In the genomic region with DNA sequence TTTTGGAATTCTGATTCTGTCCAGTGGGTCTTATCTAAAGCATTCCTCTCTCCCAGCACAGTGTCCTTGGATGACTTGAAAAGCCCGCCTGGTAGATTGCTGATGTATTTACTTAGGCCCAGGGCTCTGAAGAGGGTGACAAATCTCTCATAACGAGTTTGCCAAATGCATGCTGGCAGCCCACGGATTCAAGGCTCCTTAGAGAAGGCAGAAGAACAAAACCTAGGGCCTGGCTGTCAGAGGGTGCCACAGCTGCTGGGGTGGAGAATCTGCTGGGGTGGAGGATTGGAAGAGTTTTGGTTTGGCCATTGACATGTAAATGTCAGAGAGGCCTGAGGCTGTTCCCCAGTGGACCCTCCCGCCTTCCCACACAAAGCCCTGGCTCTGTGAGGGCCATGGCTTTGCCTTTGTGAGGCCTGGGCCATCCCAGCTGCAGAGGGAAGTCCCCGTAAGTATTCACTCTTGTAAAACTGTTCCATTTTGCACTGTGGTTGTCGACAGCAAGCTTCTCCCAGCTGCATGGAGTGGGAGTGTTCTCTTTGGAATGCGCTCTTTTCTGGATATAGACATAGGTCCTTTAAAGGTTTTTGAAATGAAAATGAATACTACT, we compare ENCODE assay signal across 12 cellular contexts. TPM values are rescaled to one million over a fixed set of nuclear protein-coding genes. Genes with fewer than 3 reads are reported as not detected.
DNase-seq lines count a peak whose midpoint lies in the region; ATAC-seq, FAIRE-seq and TF ChIP-seq lines count a peak whose summit lies in the region.
"Had no signal": no experiment of that assay in that cellular context is flagged by ENCODE, and none has a peak within 500 bp of the region (broad histone marks: within the 10 kb centered on the region; RNA-seq: fewer than 3 reads in every experiment).

No MANE protein-coding gene starts in this region.

- DNase-seq in DMS53 (lab: John Stamatoyannopoulos, UW) (peak; percentile 41), DMS53 treated with DMSO at 0.1 percent for 48 hours (lab: John Stamatoyannopoulos, UW; ENCODE audit: unreplicated experiment) (no peak), K562 (ENCODE audit: extremely low read depth in 1 of 4, low spot score in 3 of 4) (no peak), iPS-NIHi7 (ENCODE audit: extremely low spot score) (peak; percentile 82), testis (peak; percentile 52), NOMO-1 (lab: John Stamatoyannopoulos, UW; ENCODE audit: unreplicated experiment in 2 of 2) (no peak)
- no peak for DNase-seq in activated CD4-positive, alpha-beta T cell treated with anti-CD3 and anti-CD28 coated beads for 4 hours
- DNase-seq in central memory CD4-positive, alpha-beta T cell: no peak
- DNase-seq: dermis blood vessel endothelial cell had no signal

- H3K4me1 ChIP-seq in K562 (replicated peaks in 1 of 2; ENCODE audit: control insufficient read depth in 2 of 2, insufficient read depth in 2 of 2, low read length in 2 of 2) (no peaks in the 10 kb centered on the region), testis (peaks cover 24% of the 10 kb centered on the region)
- H3K4me1 ChIP-seq: prostate gland had no signal

- POLR2A ChIA-PET in K562 (lab: Yijun Ruan, JAX): interaction anchor here (0.6 to 1.4 kb wide), 2 partner anchors 11 to 66 kb away, joined by 3 to 4 read pairs; no protein-coding TSS in a partner anchor

- peak; percentile 34; the same call in 1 of the 3 replicates for ATAC-seq in K562

- TF ChIP-seq CTCF in K562 (IDR thresholded peaks at IDR 0.05 in 2 of 3, conservative IDR thresholded peaks at IDR 0.05 in 1 of 3; ENCODE audit: insufficient read depth in 2 of 3, low read depth in 1 of 3, low read length in 3 of 3) (no peak), testis (IDR thresholded peaks at IDR 0.05) (no peak)

- H3K36me3 ChIP-seq in K562 (ENCODE audit: control insufficient read depth, insufficient read depth, low read length) (no peaks in the 10 kb centered on the region), testis (ENCODE audit: low read depth, missing control alignments) (no peaks in the 10 kb centered on the region)
- H3K36me3 ChIP-seq: prostate gland had no signal

- intact Hi-C loops in K562 (cut with micrococcal nuclease): no loop called here
- intact Hi-C loops in testis (cut with DNase I; ENCODE audit: low total_unique reads): no loop called here

- no peak for TF ChIP-seq POLR2A in K562 (conservative IDR thresholded peaks at IDR 0.05)
- TF ChIP-seq POLR2A in testis (IDR thresholded peaks at IDR 0.05): no peak

- TF ChIP-seq EP300 in K562 (IDR thresholded peaks at IDR 0.05; ENCODE audit: low read length): no peak

- H3K27me3 ChIP-seq in K562 (ENCODE audit: control insufficient read depth in 2 of 2, insufficient read depth in 2 of 2, low read length in 2 of 2): peaks cover 2 to 21% of the 10 kb centered on the region in 2 experiments; a peak in 3 of 5 replicates
- H3K27me3 ChIP-seq in testis: no peaks in the 10 kb centered on the region

- no TSS peak for BruUV-seq in K562 (replicated peaks; lab: Mats Ljungman, UMichigan)

- H2AFZ ChIP-seq in K562 (ENCODE audit: low read depth, low read length): no peak overlapping the region

- no peaks in the 10 kb centered on the region for H3K9me3 ChIP-seq in K562 (replicated peaks; ENCODE audit: control insufficient read depth, insufficient read depth, low read depth, low read length)
- no peaks in the 10 kb centered on the region for H3K9me3 ChIP-seq in testis
- H3K9me3 ChIP-seq: prostate gland had no signal

- WGBS in K562 (ENCODE audit: insufficient coverage, low coverage, missing lambda C conversion rate): 1% methylated on average over 7 of the region's 7 CpGs
- WGBS in testis, 2 donors: 33% methylated on average over 7 of the region's 7 CpGs

- H3K79me2 ChIP-seq in K562 (ENCODE audit: control insufficient read depth, insufficient read depth, low read length): no peaks in the 10 kb centered on the region

- no peaks in the 10 kb centered on the region for H3K9me1 ChIP-seq in K562 (ENCODE audit: control insufficient read depth, insufficient read depth, low read length)

- H3K27ac ChIP-seq in K562 (ENCODE audit: extremely low read depth, low read depth, low read length) (no peak overlapping the region), testis (peak overlapping the region; percentile 32)
- H3K27ac ChIP-seq: 22Rv1, HL-60, prostate gland had no signal

- no peak for TF ChIP-seq RAD21 in K562 (CRISPR knock-in tag; conservative IDR thresholded peaks at IDR 0.05 in 1 of 2, IDR thresholded peaks at IDR 0.05 in 1 of 2)

- in situ Hi-C loops in K562 (cut with MboI): no loop called here

- H3K4me3 ChIP-seq in K562: no peak overlapping the region
- H3K4me3 ChIP-seq in testis: no peak overlapping the region
- H3K4me3 ChIP-seq: prostate gland had no signal

- no peak overlapping the region for H3K9ac ChIP-seq in K562 (ENCODE audit: insufficient read depth in 1 of 2, low read depth in 2 of 2, low read length in 2 of 2)

- H3K4me2 ChIP-seq in K562 (ENCODE audit: insufficient read depth, low read length): no peak overlapping the region

- no peaks in the 10 kb centered on the region for H4K20me1 ChIP-seq in K562 (replicated peaks; ENCODE audit: control insufficient read depth, insufficient read depth, low read length)

- CTCF ChIA-PET in K562 (lab: Yijun Ruan, JAX; ENCODE audit: low intra/inter-chr PET ratio): no interaction called here

- FAIRE-seq in K562 (lab: Jason Lieb, UNC): no peak

TF ChIP-seq in K562, 482 proteins besides CTCF, POLR2A, EP300 and RAD21:
- TF ChIP-seq, protein P1, sequence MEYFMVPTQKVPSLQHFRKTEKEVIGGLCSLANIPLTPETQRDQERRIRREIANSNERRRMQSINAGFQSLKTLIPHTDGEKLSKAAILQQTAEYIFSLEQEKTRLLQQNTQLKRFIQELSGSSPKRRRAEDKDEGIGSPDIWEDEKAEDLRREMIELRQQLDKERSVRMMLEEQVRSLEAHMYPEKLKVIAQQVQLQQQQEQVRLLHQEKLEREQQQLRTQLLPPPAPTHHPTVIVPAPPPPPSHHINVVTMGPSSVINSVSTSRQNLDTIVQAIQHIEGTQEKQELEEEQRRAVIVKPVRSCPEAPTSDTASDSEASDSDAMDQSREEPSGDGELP (CRISPR knock-in tag; IDR thresholded peaks at IDR 0.05; ENCODE audit: borderline replicate concordance): no peak
- TF ChIP-seq, protein P2, sequence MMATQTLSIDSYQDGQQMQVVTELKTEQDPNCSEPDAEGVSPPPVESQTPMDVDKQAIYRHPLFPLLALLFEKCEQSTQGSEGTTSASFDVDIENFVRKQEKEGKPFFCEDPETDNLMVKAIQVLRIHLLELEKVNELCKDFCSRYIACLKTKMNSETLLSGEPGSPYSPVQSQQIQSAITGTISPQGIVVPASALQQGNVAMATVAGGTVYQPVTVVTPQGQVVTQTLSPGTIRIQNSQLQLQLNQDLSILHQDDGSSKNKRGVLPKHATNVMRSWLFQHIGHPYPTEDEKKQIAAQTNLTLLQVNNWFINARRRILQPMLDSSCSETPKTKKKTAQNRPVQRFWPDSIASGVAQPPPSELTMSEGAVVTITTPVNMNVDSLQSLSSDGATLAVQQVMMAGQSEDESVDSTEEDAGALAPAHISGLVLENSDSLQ (IDR thresholded peaks at IDR 0.05): no peak
TF ChIP-seq in K562: peak in this region for 0.

RNA-seq across cellular contexts. Expression of a gene that starts 50.3 kb away (rescaled TPM):
- 0.26 TPM in 1 of 2 replicates, not detected in the other for total RNA-seq in K562 (2011; cell fraction: chromatin; rRNA removed; ENCODE audit: low replicate concordance)
- total RNA-seq in K562 (2011; cell fraction: nucleolus; rRNA removed): not detected in 2 replicates
- not detected in 2 replicates for total RNA-seq in K562 (2011; cell fraction: nucleoplasm; rRNA removed)
- not detected in 2 replicates for total RNA-seq in K562 (2014; rRNA removed)
- total RNA-seq in K562 (2014; rRNA removed; fragmentation: Illumina TruSeq; extraction: Trizol): 0.22 TPM in 1 of 2 replicates, not detected in the other
- total RNA-seq in K562 (2015; rRNA removed; fragmentation: Illumina TruSeq; extraction: Trizol): not detected in 2 replicates
- 0.13 TPM in 1 of 2 replicates, not detected in the other for total RNA-seq in K562 (2021)
- 0.08 and 0.23 TPM in 2 replicates for polyA plus RNA-seq in K562 (2011; rRNA removed)
- polyA plus RNA-seq in K562 (2011; cell fraction: cytosol; rRNA removed): 0.01 and 0.03 TPM in 2 replicates
- polyA plus RNA-seq in K562 (2011; cell fraction: nucleus; rRNA removed): 0.07 and 0.13 TPM in 2 replicates
- polyA plus RNA-seq in K562 (2012): 0.12 and 0.55 TPM in 2 replicates
- polyA plus RNA-seq in K562 (2014; fragmentation: Illumina TruSeq; extraction: Trizol): not detected in 2 replicates
- polyA plus RNA-seq in K562 (2014; fragmentation: Nextera tagmentation; extraction: Ambion mirVana): under 1 TPM; 0.04 TPM
- polyA plus RNA-seq in K562 (2014; rRNA removed): 1.3 TPM in 1 of 2 replicates, not detected in the other
- polyA minus RNA-seq in K562 (2011; rRNA and poly(A)+ RNA removed): 0.54 TPM in 1 of 2 replicates, not detected in the other
- polyA minus RNA-seq in K562 (2011; cell fraction: cytosol; rRNA and poly(A)+ RNA removed): 1.3 TPM in 1 of 2 replicates, not detected in the other
- not detected in 2 replicates for polyA minus RNA-seq in K562 (2011; cell fraction: nucleus; rRNA and poly(A)+ RNA removed)
- total RNA-seq in testis: 10 to 100 TPM; 29.8 to 52.8 TPM
- 20.9 TPM for polyA plus RNA-seq in testis (ENCODE audit: insufficient read depth, low read depth, low replicate concordance)

Comparison
In these comparisons a context has a peak if more than half of its experiments do, and no peak if none do; other contexts are left out.
1. DNase-seq: peak in DMS53 (single experiment), iPS-NIHi7 (single experiment) and testis (single experiment); none in DMS53 treated with DMSO at 0.1 percent for 48 hours (single experiment), K562 (0 of 4), activated CD4-positive, alpha-beta T cell treated with anti-CD3 and anti-CD28 coated beads for 4 hours (0 of 2), NOMO-1 (0 of 2) and central memory CD4-positive, alpha-beta T cell (single experiment).
2. RNA of a gene that starts 50.3 kb away (total RNA-seq): 29.8 to 52.8 TPM in testis; 0.13 to 0.26 TPM in K562; every median in the first group is over 10 times any median in the second.